Comparison of ENCODE assay signal across 1 cellular context in genomic region chr18:59957957-59958356, GRCh38.
TF ChIP-seq lines count a peak whose summit lies in the region.

No MANE protein-coding gene starts in this region.

TF ChIP-seq in A549, 52 proteins besides CTCF, POLR2A, EP300 and RAD21 (continued from another document):
- no peak for TF ChIP-seq REST (IDR thresholded peaks at IDR 0.05)
- no peak for TF ChIP-seq RARB (CRISPR knock-in tag; IDR thresholded peaks at IDR 0.05)
- no peak for TF ChIP-seq ESRRA (IDR thresholded peaks at IDR 0.05; ENCODE audit: borderline replicate concordance, low read length)
- no peak for TF ChIP-seq TFCP2L1 (CRISPR knock-in tag; IDR thresholded peaks at IDR 0.05)
- no peak for TF ChIP-seq NFE2L2 (conservative IDR thresholded peaks at IDR 0.05; ENCODE audit: low read length)
- no peak for TF ChIP-seq MAX (IDR thresholded peaks at IDR 0.05)
- TF ChIP-seq JUNB (IDR thresholded peaks at IDR 0.05) = no peak
- no peak for TF ChIP-seq BHLHE40 (IDR thresholded peaks at IDR 0.05; ENCODE audit: low read depth, low read length)
- TF ChIP-seq RFX5 (IDR thresholded peaks at IDR 0.05) = no peak
- no peak for TF ChIP-seq POLR2AphosphoS2 (conservative IDR thresholded peaks at IDR 0.05; ENCODE audit: low read length)
- no peak for TF ChIP-seq TP53 (CRISPR knock-in tag; IDR thresholded peaks at IDR 0.05)
- no peak for TF ChIP-seq FOXS1 (CRISPR knock-in tag; IDR thresholded peaks at IDR 0.05)
- TF ChIP-seq E2F6 (IDR thresholded peaks at IDR 0.05; ENCODE audit: borderline replicate concordance, low read depth) = no peak
TF ChIP-seq in A549: peak in this region for 0.
